16 cellular contexts compared by ENCODE assay signal in genomic region chr7:5143106-5143505, GRCh38. TPM values are rescaled to one million over a fixed set of nuclear protein-coding genes. Genes with fewer than 3 reads are reported as not detected.
DNase-seq lines count a peak whose midpoint lies in the region; ATAC-seq, FAIRE-seq and TF ChIP-seq lines count a peak whose summit lies in the region.
"Had no signal": no experiment of that assay in that cellular context is flagged by ENCODE, and none has a peak within 500 bp of the region (broad histone marks: within the 10 kb centered on the region; RNA-seq: fewer than 3 reads in every experiment).

No MANE protein-coding gene starts in this region.

- H3K4me1 ChIP-seq in upper lobe of right lung (no peaks in the 10 kb centered on the region), kidney (ENCODE audit: control insufficient read depth in 1 of 2, insufficient read depth in 1 of 2, low read depth in 1 of 2, low read length in 2 of 2) (no peaks in the 10 kb centered on the region), right lobe of liver (no peaks in the 10 kb centered on the region)
- H3K4me1 ChIP-seq: gastroesophageal sphincter, vagina had no signal

- peaks cover 21% of the 10 kb centered on the region for H3K36me3 Mint-ChIP-seq in effector memory CD8-positive, alpha-beta T cell (ENCODE audit: insufficient read depth)

- H3K27me3 Mint-ChIP-seq in stimulated activated naive CD8-positive, alpha-beta T cell treated with anti-CD3 and anti-CD28 coated beads, Interleukin-15, amount 100 ng/mL, for 72 hours: no peaks in the 10 kb centered on the region
- peaks cover 0 to 6% of the 10 kb centered on the region in 2 donors for H3K27me3 Mint-ChIP-seq in effector memory CD8-positive, alpha-beta T cell

- H3K36me3 ChIP-seq in upper lobe of right lung (no peaks in the 10 kb centered on the region), kidney (ENCODE audit: control insufficient read depth in 1 of 2, insufficient read depth in 2 of 2, low read length in 2 of 2) (no peaks in the 10 kb centered on the region), right lobe of liver (no peaks in the 10 kb centered on the region)
- H3K36me3 ChIP-seq: gastroesophageal sphincter, vagina had no signal

- no peak overlapping the region for H3K9ac ChIP-seq in kidney (ENCODE audit: low read length in 2 of 2)

- peaks cover 21% of the 10 kb centered on the region for H3K4me1 Mint-ChIP-seq in stimulated activated naive CD8-positive, alpha-beta T cell treated with anti-CD3 and anti-CD28 coated beads, Interleukin-15, amount 100 ng/mL, for 72 hours
- peaks cover 10 to 12% of the 10 kb centered on the region in 2 donors for H3K4me1 Mint-ChIP-seq in effector memory CD8-positive, alpha-beta T cell (ENCODE audit: low read depth in 2 of 2)

- H3K4me3 ChIP-seq in upper lobe of right lung (no peak overlapping the region), kidney (ENCODE audit: low read length in 2 of 2) (no peak overlapping the region), right lobe of liver (no peak overlapping the region)
- H3K4me3 ChIP-seq: gastroesophageal sphincter, vagina had no signal

- WGBS in right lobe of liver (ENCODE audit: insufficient coverage, low coverage, low lambda C conversion rate, missing lambda C conversion rate): 72% methylated on average over 10 of the region's 10 CpGs

- no peak for FAIRE-seq in kidney (lab: Jason Lieb, UNC)
- FAIRE-seq: keratinocyte had no signal

- H3K27ac Mint-ChIP-seq in stimulated activated naive CD8-positive, alpha-beta T cell treated with anti-CD3 and anti-CD28 coated beads, Interleukin-15, amount 100 ng/mL, for 72 hours: peak overlapping the region in 1 of 2 donors; percentile 10
- H3K27ac Mint-ChIP-seq in effector memory CD8-positive, alpha-beta T cell: peak overlapping the region; percentile 97

- no peak for TF ChIP-seq CTCF in upper lobe of right lung (IDR thresholded peaks at IDR 0.05)
- TF ChIP-seq CTCF in kidney (IDR thresholded peaks at IDR 0.05; ENCODE audit: borderline replicate concordance, extremely low read depth, insufficient read depth): no peak
- TF ChIP-seq CTCF in right lobe of liver (IDR thresholded peaks at IDR 0.05): no peak

- H3K9me3 ChIP-seq in upper lobe of right lung (no peaks in the 10 kb centered on the region), kidney (ENCODE audit: control insufficient read depth in 1 of 2, low read length in 2 of 2) (no peaks in the 10 kb centered on the region), right lobe of liver (no peaks in the 10 kb centered on the region)
- H3K9me3 ChIP-seq: gastroesophageal sphincter, vagina had no signal

- no peaks in the 10 kb centered on the region for H3K27me3 ChIP-seq in upper lobe of right lung
- no peaks in the 10 kb centered on the region for H3K27me3 ChIP-seq in right lobe of liver
- H3K27me3 ChIP-seq: vagina had no signal

- intact Hi-C loops in Right ventricle myocardium inferior (cut with DNase I) (no loop called here), upper lobe of right lung (cut with DNase I) (no loop called here), kidney (cut with DNase I) (no loop called here), right lobe of liver (cut with DNase I) (no loop called here)

- no peak for TF ChIP-seq POLR2A in right lobe of liver (IDR thresholded peaks at IDR 0.05)

- DNase-seq in stimulated activated naive CD8-positive, alpha-beta T cell treated with anti-CD3 and anti-CD28 coated beads, Interleukin-15, amount 100 ng/mL, for 72 hours: peak in 1 of 2 donors; percentile 19
- no peak for DNase-seq in stimulated activated naive CD8-positive, alpha-beta T cell treated with anti-CD3 and anti-CD28 coated beads, Interleukin-15, Interleukin-2, amounts not matched to agents 100 U/mL and 50 U/mL, for 24 hours
- DNase-seq in activated T-cell treated with anti-CD3 and anti-CD28 coated beads for 48 hours (ENCODE audit: low read depth) (peak; percentile 19), Right ventricle myocardium inferior (ENCODE audit: missing footprints) (no peak), upper lobe of right lung (no peak), kidney (no peak), right lobe of liver (no peak)
- DNase-seq in effector memory CD8-positive, alpha-beta T cell: peak; percentile 45 to 60 (median 50)
- DNase-seq: DND-41, H7, NCI-H1048, NCI-H510A, RPMI8226 had no signal

- peak; percentile 38 for ATAC-seq in stimulated activated naive CD8-positive, alpha-beta T cell treated with anti-CD3 and anti-CD28 coated beads, Interleukin-15, amount 100 ng/mL, for 72 hours
- no peak for ATAC-seq in stimulated activated naive CD8-positive, alpha-beta T cell treated with anti-CD3 and anti-CD28 coated beads, Interleukin-15, Interleukin-2, amounts not matched to agents 100 U/mL and 50 U/mL, for 24 hours
- ATAC-seq in effector memory CD8-positive, alpha-beta T cell (replicated peaks): peak; percentile 58
- no peak for ATAC-seq in Right ventricle myocardium inferior
- ATAC-seq in upper lobe of right lung: no peak
- no peak for ATAC-seq in right lobe of liver
- ATAC-seq: gastroesophageal sphincter had no signal

- H3K27ac ChIP-seq in upper lobe of right lung (no peak overlapping the region), kidney (ENCODE audit: low read depth in 2 of 2, low read length in 2 of 2) (no peak overlapping the region), right lobe of liver (no peak overlapping the region)
- H3K27ac ChIP-seq: gastroesophageal sphincter, vagina had no signal

- H3K4me3 Mint-ChIP-seq in stimulated activated naive CD8-positive, alpha-beta T cell treated with anti-CD3 and anti-CD28 coated beads, Interleukin-15, amount 100 ng/mL, for 72 hours: peak overlapping the region; percentile 73 to 78
- peak overlapping the region; percentile 86 to 87 for H3K4me3 Mint-ChIP-seq in effector memory CD8-positive, alpha-beta T cell

- no peaks in the 10 kb centered on the region for H3K9me3 Mint-ChIP-seq in stimulated activated naive CD8-positive, alpha-beta T cell treated with anti-CD3 and anti-CD28 coated beads, Interleukin-15, amount 100 ng/mL, for 72 hours
- no peaks in the 10 kb centered on the region for H3K9me3 Mint-ChIP-seq in effector memory CD8-positive, alpha-beta T cell

RNA-seq across cellular contexts. Expression of gene WIPI2, which starts 46.9 kb away (rescaled TPM):
- total RNA-seq in Right ventricle myocardium inferior (49.3 TPM), upper lobe of right lung (57.3 TPM), kidney (56.1 TPM), right lobe of liver (10 to 100 TPM; 30.3 to 39.5 (median 33.4) TPM)
- 48.1 TPM for polyA plus RNA-seq in kidney (ENCODE audit: insufficient read depth, low read depth, low replicate concordance)

Comparison
In these comparisons a context has a peak if more than half of its experiments do, and no peak if none do; other contexts are left out.
1. ATAC-seq: peak in stimulated activated naive CD8-positive, alpha-beta T cell treated with anti-CD3 and anti-CD28 coated beads, Interleukin-15, amount 100 ng/mL, for 72 hours (single experiment) and effector memory CD8-positive, alpha-beta T cell (single experiment); none in stimulated activated naive CD8-positive, alpha-beta T cell treated with anti-CD3 and anti-CD28 coated beads, Interleukin-15, Interleukin-2, amounts not matched to agents 100 U/mL and 50 U/mL, for 24 hours (single experiment), Right ventricle myocardium inferior (single experiment), upper lobe of right lung (single experiment) and right lobe of liver (0 of 4).
2. DNase-seq: peak in activated T-cell treated with anti-CD3 and anti-CD28 coated beads for 48 hours (single experiment) and effector memory CD8-positive, alpha-beta T cell (3 of 3); none in stimulated activated naive CD8-positive, alpha-beta T cell treated with anti-CD3 and anti-CD28 coated beads, Interleukin-15, Interleukin-2, amounts not matched to agents 100 U/mL and 50 U/mL, for 24 hours (single experiment), Right ventricle myocardium inferior (single experiment), upper lobe of right lung (single experiment), kidney (single experiment) and right lobe of liver (0 of 3).